ENCODE assay signal across 8 cellular contexts in genomic region chr10:99932203-99932957, GRCh38.
DNase-seq lines count a peak whose midpoint lies in the region; ATAC-seq, FAIRE-seq and TF ChIP-seq lines count a peak whose summit lies in the region.
"Not testable (repeated sequence)": the region's sequence is repeated elsewhere in the genome, so short reads cannot be mapped to it uniquely, and the experiment has no call there.

No MANE protein-coding gene starts in this region.

- peak; percentile 71 for ATAC-seq in SK-N-SH treated with all-trans-retinoic acid at 6 μM for 48 hours
- ATAC-seq in aorta (ENCODE audit: low FRiP score), result peak; percentile 55

- H3K36me3 ChIP-seq in HUES48 (ENCODE audit: control insufficient read depth, insufficient read depth, low read length); left ventricle myocardium inferior; mucosa of stomach (ENCODE audit: control insufficient read depth, insufficient read depth, low read length); aorta (ENCODE audit: control insufficient read depth in 1 of 2, insufficient read depth in 2 of 2, low read length in 1 of 2): not testable (repeated sequence)
- peaks cover 32% of the 10 kb centered on the region for H3K36me3 ChIP-seq in skeletal muscle satellite cell (ENCODE audit: insufficient read depth, low read length)

- H3K9me3 ChIP-seq in HUES48 (ENCODE audit: control insufficient read depth, insufficient read depth, low read length); left ventricle myocardium inferior (replicated peaks); mucosa of stomach (ENCODE audit: control insufficient read depth, low read length); skeletal muscle satellite cell (replicated peaks; ENCODE audit: low read length); aorta (ENCODE audit: control insufficient read depth, low read length): not testable (repeated sequence)

- H3K9ac ChIP-seq in HUES48 (ENCODE audit: low read depth, low read length), result not testable (repeated sequence)
- H3K9ac ChIP-seq in mucosa of stomach (ENCODE audit: low read length) (peak overlapping the region; percentile 31), skeletal muscle satellite cell (ENCODE audit: low read depth, low read length) (peak overlapping the region; percentile 34)

- not testable (repeated sequence) for TF ChIP-seq CTCF in left ventricle myocardium inferior (IDR thresholded peaks at IDR 0.05; ENCODE audit: borderline replicate concordance)

- not testable (repeated sequence) for H3K4me3 ChIP-seq in HUES48 (ENCODE audit: low read depth, low read length); left ventricle myocardium inferior; mucosa of stomach (ENCODE audit: low read length); aorta (ENCODE audit: low read length in 2 of 2)
- H3K4me3 ChIP-seq in skeletal muscle satellite cell (ENCODE audit: low read length), result peak overlapping the region; percentile 39

- intact Hi-C loops in left ventricle myocardium inferior (cut with micrococcal nuclease); aorta (cut with DNase I): not testable (repeated sequence)

- peak; percentile 28 for DNase-seq in EH (ENCODE audit: low read depth)
- DNase-seq in left ventricle myocardium inferior, aorta: not testable (repeated sequence)

- WGBS in aorta, 2 donors, result 55 to 71% methylated on average over 3 to 4 of the region's 7 CpGs

- peak overlapping the region; percentile 34 for H3K4me2 ChIP-seq in skeletal muscle satellite cell (ENCODE audit: low read length)

- H3K27ac ChIP-seq in HUES48 (ENCODE audit: low read depth, low read length) (peak overlapping the region; percentile 10), left ventricle myocardium inferior (replicated peaks) (peak overlapping the region; percentile 23)
- H3K27ac ChIP-seq in aorta (ENCODE audit: low read depth in 1 of 2, low read length in 2 of 2), result not testable (repeated sequence)

- H3K27me3 ChIP-seq in HUES48 (ENCODE audit: control insufficient read depth, insufficient read depth, low read length); left ventricle myocardium inferior (ENCODE audit: low read depth); mucosa of stomach (ENCODE audit: control insufficient read depth, insufficient read depth, low read length); skeletal muscle satellite cell (ENCODE audit: control insufficient read depth, insufficient read depth, low read length); aorta (ENCODE audit: control insufficient read depth in 1 of 2, insufficient read depth in 2 of 2, low read length in 1 of 2): not testable (repeated sequence)

- peak; percentile 63 for FAIRE-seq in endometrium (lab: Jason Lieb, UNC)

- peaks cover 23% of the 10 kb centered on the region for H3K4me1 ChIP-seq in HUES48 (ENCODE audit: control insufficient read depth, insufficient read depth, low read length)
- H3K4me1 ChIP-seq in left ventricle myocardium inferior, result peaks cover 33% of the 10 kb centered on the region
- peaks cover 20% of the 10 kb centered on the region for H3K4me1 ChIP-seq in mucosa of stomach (ENCODE audit: control insufficient read depth, insufficient read depth, low read length)
- peaks cover 35% of the 10 kb centered on the region for H3K4me1 ChIP-seq in skeletal muscle satellite cell (ENCODE audit: control insufficient read depth, insufficient read depth, low read length)
- not testable (repeated sequence) for H3K4me1 ChIP-seq in aorta (ENCODE audit: control insufficient read depth in 1 of 2, insufficient read depth in 2 of 2, low read length in 2 of 2)
